Comparison of ENCODE assay signal across 10 cellular contexts in the genomic region with DNA sequence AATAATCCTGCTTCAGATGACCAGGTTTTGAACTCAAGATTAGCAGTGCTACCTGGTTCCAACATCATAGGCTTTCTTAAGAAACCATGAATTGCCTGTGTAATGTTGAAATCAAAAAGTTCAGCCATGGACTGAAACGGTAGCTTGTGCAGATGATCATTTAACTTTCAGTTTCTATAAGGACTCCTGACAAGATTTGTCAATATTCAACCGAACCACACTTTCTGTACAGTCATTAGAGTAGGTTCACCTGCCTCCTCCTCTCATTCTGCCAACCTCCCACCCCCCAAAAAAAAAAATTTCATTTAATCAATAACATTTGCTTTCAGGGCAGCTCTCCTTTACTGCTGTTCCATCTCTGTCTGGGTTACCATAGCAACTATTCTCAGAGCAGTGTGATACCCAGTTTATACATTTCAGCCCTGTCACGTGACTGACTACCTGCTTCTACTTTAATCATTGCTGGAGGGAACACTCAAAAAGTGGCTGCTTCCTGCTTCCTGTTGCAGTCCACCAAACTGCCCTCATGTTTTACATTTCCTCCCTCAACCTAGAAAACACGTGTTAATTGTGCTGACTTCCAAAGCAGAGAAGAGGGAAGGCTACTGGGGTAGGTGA.
DNase-seq lines count a peak whose midpoint lies in the region; ATAC-seq, FAIRE-seq and TF ChIP-seq lines count a peak whose summit lies in the region.
"Had no signal": no experiment of that assay in that cellular context is flagged by ENCODE, and none has a peak within 500 bp of the region (broad histone marks: within the 10 kb centered on the region; RNA-seq: fewer than 3 reads in every experiment).

No MANE protein-coding gene starts in this region.

- no peaks in the 10 kb centered on the region for H3K27me3 Mint-ChIP-seq in MCF 10A (ENCODE audit: insufficient read depth, unreplicated experiment)

- DNase-seq in K562 (ENCODE audit: extremely low read depth in 1 of 4, low spot score in 3 of 4) (no peak), NCI-H446 treated with DMSO at 0.1 percent for 48 hours (lab: John Stamatoyannopoulos, UW) (no peak), PC-3 (no peak), AG08396 (ENCODE audit: low spot score) (no peak), MCF 10A (ENCODE audit: unreplicated experiment) (no peak)

- H3K9me3 ChIP-seq in K562 (replicated peaks; ENCODE audit: control insufficient read depth, insufficient read depth, low read depth, low read length), result no peaks in the 10 kb centered on the region
- H3K9me3 ChIP-seq in PC-3 (ENCODE audit: low read length), result no peaks in the 10 kb centered on the region

- H3K9ac ChIP-seq in K562 (ENCODE audit: insufficient read depth in 1 of 2, low read depth in 2 of 2, low read length in 2 of 2) (no peak overlapping the region), PC-3 (ENCODE audit: low read length) (no peak overlapping the region)

- TF ChIP-seq CTCF in K562 (IDR thresholded peaks at IDR 0.05 in 2 of 3, conservative IDR thresholded peaks at IDR 0.05 in 1 of 3; ENCODE audit: insufficient read depth in 2 of 3, low read depth in 1 of 3, low read length in 3 of 3) (no peak), PC-3 (conservative IDR thresholded peaks at IDR 0.05; ENCODE audit: low read depth, low read length) (no peak), MCF 10A (IDR thresholded peaks at IDR 0.05; ENCODE audit: unreplicated experiment) (no peak)

- H3K27me3 ChIP-seq in K562 (ENCODE audit: control insufficient read depth in 2 of 2, insufficient read depth in 2 of 2, low read length in 2 of 2) (no peaks in the 10 kb centered on the region), PC-3 (ENCODE audit: low read length) (peaks cover 84% of the 10 kb centered on the region)

- CTCF ChIA-PET in K562 (lab: Yijun Ruan, JAX; ENCODE audit: low intra/inter-chr PET ratio), result no interaction called here
- CTCF ChIA-PET in PC-3 (lab: Charles Lee), result no interaction called here
- CTCF ChIA-PET in MCF 10A (lab: Yijun Ruan, JAX), result interaction anchor here (0.5 to 0.7 kb wide), 2 partner anchors 214 to 471 kb away, joined by 3 to 4 read pairs; no protein-coding TSS in a partner anchor

- intact Hi-C loops in K562 (cut with micrococcal nuclease) (no loop called here), PC-3 (cut with micrococcal nuclease) (no loop called here), MCF 10A (cut with micrococcal nuclease) (no loop called here)

- H3K4me3 Mint-ChIP-seq in MCF 10A (ENCODE audit: unreplicated experiment), result no peak overlapping the region
- H3K4me3 Mint-ChIP-seq: nephron had no signal

- H3F3A ChIP-seq in PC-3 (ENCODE audit: low read length, unreplicated experiment), result no peaks in the 10 kb centered on the region

- no peak for TF ChIP-seq RAD21 in K562 (CRISPR knock-in tag; conservative IDR thresholded peaks at IDR 0.05 in 1 of 2, IDR thresholded peaks at IDR 0.05 in 1 of 2)

- peak; percentile 94 for ATAC-seq in GM18511 (IDR thresholded peaks at IDR 0.05; ENCODE audit: unreplicated experiment)
- peak; percentile 76 for ATAC-seq in GM21367 (IDR thresholded peaks at IDR 0.05; ENCODE audit: unreplicated experiment)
- ATAC-seq in HG03135 (IDR thresholded peaks at IDR 0.05; ENCODE audit: unreplicated experiment), result peak; percentile 96
- ATAC-seq in K562, result no peak
- no peak for ATAC-seq in PC-3

- H3K27ac ChIP-seq in K562 (ENCODE audit: extremely low read depth, low read depth, low read length) (no peak overlapping the region), PC-3 (ENCODE audit: low read length) (no peak overlapping the region)

- no peak overlapping the region for H3K4me3 ChIP-seq in K562
- no peak overlapping the region for H3K4me3 ChIP-seq in PC-3 (ENCODE audit: low read length)

- no peak overlapping the region for H3K4me2 ChIP-seq in K562 (ENCODE audit: insufficient read depth, low read length)
- no peak overlapping the region for H3K4me2 ChIP-seq in PC-3 (ENCODE audit: low read length)

- no peaks in the 10 kb centered on the region for H3K4me1 ChIP-seq in K562 (replicated peaks in 1 of 2; ENCODE audit: control insufficient read depth in 2 of 2, insufficient read depth in 2 of 2, low read length in 2 of 2)
- no peaks in the 10 kb centered on the region for H3K4me1 ChIP-seq in PC-3 (ENCODE audit: insufficient read depth, low read length)

- H3K36me3 ChIP-seq in K562 (ENCODE audit: control insufficient read depth, insufficient read depth, low read length), result no peaks in the 10 kb centered on the region
- H3K36me3 ChIP-seq in PC-3 (ENCODE audit: low read depth, low read length), result no peaks in the 10 kb centered on the region

- H2AFZ ChIP-seq in K562 (ENCODE audit: low read depth, low read length) (no peak overlapping the region), PC-3 (ENCODE audit: low read length) (no peak overlapping the region)

- no peaks in the 10 kb centered on the region for H3K4me1 Mint-ChIP-seq in MCF 10A (ENCODE audit: insufficient read depth, unreplicated experiment)

- H3K36me3 Mint-ChIP-seq in MCF 10A (ENCODE audit: insufficient read depth, unreplicated experiment), result no peaks in the 10 kb centered on the region

- TF ChIP-seq EP300 in K562 (IDR thresholded peaks at IDR 0.05; ENCODE audit: low read length), result no peak

- H4K20me1 ChIP-seq in K562 (replicated peaks; ENCODE audit: control insufficient read depth, insufficient read depth, low read length), result no peaks in the 10 kb centered on the region
- H4K20me1 ChIP-seq in PC-3 (ENCODE audit: low read length), result no peaks in the 10 kb centered on the region

- peak; percentile 29 for FAIRE-seq in K562 (lab: Jason Lieb, UNC)
- FAIRE-seq: frontal cortex had no signal

- in situ Hi-C loops in K562 (cut with MboI), result no loop called here

- no TSS peak for BruUV-seq in K562 (replicated peaks; lab: Mats Ljungman, UMichigan)
- no TSS peak for BruUV-seq in PC-3 (replicated peaks; lab: Mats Ljungman, UMichigan)
- BruUV-seq in MCF 10A (replicated peaks; lab: Mats Ljungman, UMichigan), result no TSS peak

- WGBS in K562 (ENCODE audit: insufficient coverage, low coverage, missing lambda C conversion rate), result 0% methylated on average over 4 of the region's 4 CpGs

- POLR2A ChIA-PET in K562 (lab: Yijun Ruan, JAX) (no interaction called here), PC-3 (lab: Charles Lee; ENCODE audit: unreplicated experiment) (no interaction called here), MCF 10A (lab: Yijun Ruan, JAX) (no interaction called here)

- TF ChIP-seq POLR2A in K562 (conservative IDR thresholded peaks at IDR 0.05), result no peak

- no peaks in the 10 kb centered on the region for H3K9me1 ChIP-seq in K562 (ENCODE audit: control insufficient read depth, insufficient read depth, low read length)

- no peaks in the 10 kb centered on the region for H3K9me3 Mint-ChIP-seq in MCF 10A (ENCODE audit: unreplicated experiment)
- H3K9me3 Mint-ChIP-seq: nephron had no signal

- H3K79me2 ChIP-seq in K562 (ENCODE audit: control insufficient read depth, insufficient read depth, low read length) (no peaks in the 10 kb centered on the region), PC-3 (ENCODE audit: low read length) (no peaks in the 10 kb centered on the region)

- no peak overlapping the region for H3K27ac Mint-ChIP-seq in MCF 10A (ENCODE audit: low read depth, unreplicated experiment)

- no peaks in the 10 kb centered on the region for H3K9me2 ChIP-seq in PC-3 (replicated peaks; ENCODE audit: low read length)

TF ChIP-seq in K562, 482 proteins besides CTCF, POLR2A, EP300 and RAD21 (continues in another document):
- no peak for TF ChIP-seq PYGO2 (tag; IDR thresholded peaks at IDR 0.05)
- no peak for TF ChIP-seq MTF1 (CRISPR knock-in tag; IDR thresholded peaks at IDR 0.05; ENCODE audit: borderline replicate concordance)
- TF ChIP-seq, protein P1, sequence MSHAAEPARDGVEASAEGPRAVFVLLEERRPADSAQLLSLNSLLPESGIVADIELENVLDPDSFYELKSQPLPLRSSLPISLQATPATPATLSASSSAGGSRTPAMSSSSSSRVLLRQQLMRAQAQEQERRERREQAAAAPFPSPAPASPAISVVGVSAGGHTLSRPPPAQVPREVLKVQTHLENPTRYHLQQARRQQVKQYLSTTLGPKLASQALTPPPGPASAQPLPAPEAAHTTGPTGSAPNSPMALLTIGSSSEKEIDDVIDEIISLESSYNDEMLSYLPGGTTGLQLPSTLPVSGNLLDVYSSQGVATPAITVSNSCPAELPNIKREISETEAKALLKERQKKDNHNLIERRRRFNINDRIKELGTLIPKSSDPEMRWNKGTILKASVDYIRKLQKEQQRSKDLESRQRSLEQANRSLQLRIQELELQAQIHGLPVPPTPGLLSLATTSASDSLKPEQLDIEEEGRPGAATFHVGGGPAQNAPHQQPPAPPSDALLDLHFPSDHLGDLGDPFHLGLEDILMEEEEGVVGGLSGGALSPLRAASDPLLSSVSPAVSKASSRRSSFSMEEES (CRISPR knock-in tag; IDR thresholded peaks at IDR 0.05), result peak; percentile 93
- peak; percentile 60; the same call in 1 of the 2 replicates for TF ChIP-seq RAD51 (IDR thresholded peaks at IDR 0.05; ENCODE audit: borderline replicate concordance, low read depth)
- TF ChIP-seq USF2 (CRISPR knock-in tag; IDR thresholded peaks at IDR 0.05), result peak; percentile 46

Comparison
In these comparisons a context has a peak if more than half of its experiments do, and no peak if none do; other contexts are left out.
1. ATAC-seq: peak in GM18511 (single experiment), GM21367 (single experiment) and HG03135 (single experiment); none in K562 (single experiment) and PC-3 (single experiment).